11 cellular contexts compared by ENCODE assay signal in genomic region chr5:170522211-170523128, GRCh38. TPM values are rescaled to one million over a fixed set of nuclear protein-coding genes. Genes with fewer than 3 reads are reported as not detected.
DNase-seq lines count a peak whose midpoint lies in the region; ATAC-seq, FAIRE-seq and TF ChIP-seq lines count a peak whose summit lies in the region.
"Had no signal": no experiment of that assay in that cellular context is flagged by ENCODE, and none has a peak within 500 bp of the region (broad histone marks: within the 10 kb centered on the region; RNA-seq: fewer than 3 reads in every experiment).

No MANE protein-coding gene starts in this region.

- no peak overlapping the region for H3K4me3 ChIP-seq in prostate gland
- H3K4me3 ChIP-seq in gastrocnemius medialis: no peak overlapping the region
- H3K4me3 ChIP-seq: esophagus muscularis mucosa had no signal

- no peaks in the 10 kb centered on the region for H3K9me3 Mint-ChIP-seq in stimulated activated naive B cell treated with anti-CD40 and anti-IgM and Interleukin-4, amounts not matched to agents 10 μg/mL and 1 μg/mL and 100 μg/mL, for 72 hours

- no peaks in the 10 kb centered on the region for H3K36me3 Mint-ChIP-seq in stimulated activated naive B cell treated with anti-CD40 and anti-IgM and Interleukin-4, amounts not matched to agents 10 μg/mL and 1 μg/mL and 100 μg/mL, for 72 hours

- ATAC-seq in GM19397 (IDR thresholded peaks at IDR 0.05; ENCODE audit: unreplicated experiment): no peak
- no peak for ATAC-seq in stimulated activated naive B cell treated with anti-CD40 and anti-IgM and Interleukin-4, amounts not matched to agents 10 μg/mL and 1 μg/mL and 100 μg/mL, for 72 hours (replicated peaks)
- no peak for ATAC-seq in gastrocnemius medialis

- in situ Hi-C loops in gastrocnemius medialis (cut with MboI; ENCODE audit: low sequenced_read_pairs in 4 of 4): no loop called here

- TF ChIP-seq CTCF in prostate gland (IDR thresholded peaks at IDR 0.05) (no peak), gastrocnemius medialis (IDR thresholded peaks at IDR 0.05 in 4 of 5, conservative IDR thresholded peaks at IDR 0.05 in 1 of 5) (no peak)

- H3K27me3 Mint-ChIP-seq in stimulated activated naive B cell treated with anti-CD40 and anti-IgM and Interleukin-4, amounts not matched to agents 10 μg/mL and 1 μg/mL and 100 μg/mL, for 72 hours: peaks cover 11 to 16% of the 10 kb centered on the region in 2 donors

- DNase-seq in H54 (ENCODE audit: insufficient read length, low spot score) (peak; percentile 80), NCI-H446 treated with DMSO at 0.1 percent for 48 hours (lab: John Stamatoyannopoulos, UW) (peak; percentile 69), cerebellar nuclear complex (lab: John Stamatoyannopoulos, UW) (peak; percentile 14 to 44), prostate gland (ENCODE audit: low spot score) (peak; percentile 85), gastrocnemius medialis (no peak)
- DNase-seq in stimulated activated naive B cell treated with anti-CD40 and anti-IgM and Interleukin-4, amounts not matched to agents 10 μg/mL and 1 μg/mL and 100 μg/mL, for 72 hours: no peak
- DNase-seq in activated CD4-positive, alpha-beta T cell treated with anti-CD3 and anti-CD28 coated beads for 1 hour: no peak
- DNase-seq: stimulated activated CD8-positive, alpha-beta memory T cell treated with anti-CD3 and anti-CD28 coated beads, Interleukin-4, amount 100 ng/mL, for 48 hours had no signal

- H3K27me3 ChIP-seq in prostate gland (replicated peaks; ENCODE audit: insufficient read depth): no peaks in the 10 kb centered on the region
- no peaks in the 10 kb centered on the region for H3K27me3 ChIP-seq in gastrocnemius medialis

- TF ChIP-seq POLR2A in H54 (IDR thresholded peaks at IDR 0.05; ENCODE audit: low read depth, low read length) (no peak), prostate gland (IDR thresholded peaks at IDR 0.05) (no peak), gastrocnemius medialis (IDR thresholded peaks at IDR 0.05) (no peak)

- H3K27ac ChIP-seq in prostate gland (no peak overlapping the region), gastrocnemius medialis (no peak overlapping the region)
- H3K27ac ChIP-seq: esophagus muscularis mucosa had no signal

- H3K4me1 ChIP-seq in prostate gland (replicated peaks) (no peaks in the 10 kb centered on the region), gastrocnemius medialis (peaks cover 0 to 4% of the 10 kb centered on the region in 2 donors)

- H3K27ac Mint-ChIP-seq in stimulated activated naive B cell treated with anti-CD40 and anti-IgM and Interleukin-4, amounts not matched to agents 10 μg/mL and 1 μg/mL and 100 μg/mL, for 72 hours: no peak overlapping the region

- intact Hi-C loops in prostate gland (cut with DNase I) (no loop called here), gastrocnemius medialis (cut with DNase I; ENCODE audit: low total_unique reads) (no loop called here)

- FAIRE-seq in H54 (lab: Jason Lieb, UNC): peak; percentile 11

- H3K4me3 Mint-ChIP-seq in stimulated activated naive B cell treated with anti-CD40 and anti-IgM and Interleukin-4, amounts not matched to agents 10 μg/mL and 1 μg/mL and 100 μg/mL, for 72 hours: no peak overlapping the region

- WGBS in prostate gland: 19% methylated on average over 10 of the region's 10 CpGs

- no peaks in the 10 kb centered on the region for H3K36me3 ChIP-seq in prostate gland
- no peaks in the 10 kb centered on the region for H3K36me3 ChIP-seq in gastrocnemius medialis
- H3K36me3 ChIP-seq: esophagus muscularis mucosa had no signal

- H3K9me3 ChIP-seq in prostate gland (no peaks in the 10 kb centered on the region), gastrocnemius medialis (no peaks in the 10 kb centered on the region)

- H3K4me1 Mint-ChIP-seq in stimulated activated naive B cell treated with anti-CD40 and anti-IgM and Interleukin-4, amounts not matched to agents 10 μg/mL and 1 μg/mL and 100 μg/mL, for 72 hours: no peaks in the 10 kb centered on the region

RNA-seq across cellular contexts. Expression of gene KCNIP1, which starts 18.6 kb away (rescaled TPM):
- total RNA-seq in prostate gland: 10 to 100 TPM in 1 of 2 donors, 1 to 10 TPM in 1; 1.6 to 13.5 TPM
- not detected for total RNA-seq in gastrocnemius medialis
- total RNA-seq: NCI-H460 had no signal

Comparison
In these comparisons a context has a peak if more than half of its experiments do, and no peak if none do; other contexts are left out.
1. DNase-seq: peak in H54 (single experiment), NCI-H446 treated with DMSO at 0.1 percent for 48 hours (single experiment), cerebellar nuclear complex (2 of 2) and prostate gland (single experiment); none in stimulated activated naive B cell treated with anti-CD40 and anti-IgM and Interleukin-4, amounts not matched to agents 10 μg/mL and 1 μg/mL and 100 μg/mL, for 72 hours (single experiment), activated CD4-positive, alpha-beta T cell treated with anti-CD3 and anti-CD28 coated beads for 1 hour (single experiment) and gastrocnemius medialis (0 of 2).